Comparison of ENCODE assay signal across 1 cellular context in the genomic region with DNA sequence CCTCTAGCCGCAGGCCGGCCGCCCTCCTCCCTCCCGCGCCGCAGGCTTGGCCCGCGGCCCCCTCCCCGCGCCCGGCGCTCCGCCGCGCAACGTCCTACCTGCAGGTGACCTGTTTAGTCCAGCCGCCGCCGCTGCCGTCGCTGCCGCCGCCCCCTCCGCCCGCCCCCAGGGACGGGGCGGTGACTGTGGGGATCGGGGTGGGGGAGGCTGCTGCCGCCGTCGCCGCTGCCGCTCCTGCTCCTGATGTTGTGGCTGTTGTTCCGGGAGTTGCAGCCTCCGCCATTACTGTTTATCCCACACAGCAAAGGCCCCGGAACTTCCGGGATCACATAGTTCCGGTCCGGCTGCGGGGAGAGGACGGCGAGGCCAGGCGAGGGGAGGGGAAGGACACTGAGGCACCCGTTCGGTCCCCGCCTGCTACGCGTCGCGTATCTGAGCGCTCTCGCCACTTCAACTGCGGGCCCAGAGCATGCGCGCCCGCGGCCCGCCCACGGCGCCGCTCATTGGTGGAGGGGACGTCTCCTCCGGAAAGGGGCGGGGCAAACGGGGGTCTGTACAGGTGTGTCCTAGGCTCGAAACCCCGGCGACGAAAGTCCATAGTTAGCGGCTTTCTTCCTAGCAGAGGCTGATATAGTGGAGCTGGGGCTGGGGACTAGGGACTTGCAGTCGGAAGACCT.
A peak's percentile ranks its signal among the peaks of the same experiment; 100 is the strongest.
TF ChIP-seq lines count a peak whose summit lies in the region.

A gene with protein sequence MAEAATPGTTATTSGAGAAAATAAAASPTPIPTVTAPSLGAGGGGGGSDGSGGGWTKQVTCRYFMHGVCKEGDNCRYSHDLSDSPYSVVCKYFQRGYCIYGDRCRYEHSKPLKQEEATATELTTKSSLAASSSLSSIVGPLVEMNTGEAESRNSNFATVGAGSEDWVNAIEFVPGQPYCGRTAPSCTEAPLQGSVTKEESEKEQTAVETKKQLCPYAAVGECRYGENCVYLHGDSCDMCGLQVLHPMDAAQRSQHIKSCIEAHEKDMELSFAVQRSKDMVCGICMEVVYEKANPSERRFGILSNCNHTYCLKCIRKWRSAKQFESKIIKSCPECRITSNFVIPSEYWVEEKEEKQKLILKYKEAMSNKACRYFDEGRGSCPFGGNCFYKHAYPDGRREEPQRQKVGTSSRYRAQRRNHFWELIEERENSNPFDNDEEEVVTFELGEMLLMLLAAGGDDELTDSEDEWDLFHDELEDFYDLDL (minus strand): TSS at position 444 of the 677 bp plus-strand sequence. CDS start 161 bp downstream, at position 283.

TF ChIP-seq in HEK293, 187 proteins besides CTCF, POLR2A, EP300 and RAD21 (continued from another document and continues in another):
- TF ChIP-seq, protein P1, sequence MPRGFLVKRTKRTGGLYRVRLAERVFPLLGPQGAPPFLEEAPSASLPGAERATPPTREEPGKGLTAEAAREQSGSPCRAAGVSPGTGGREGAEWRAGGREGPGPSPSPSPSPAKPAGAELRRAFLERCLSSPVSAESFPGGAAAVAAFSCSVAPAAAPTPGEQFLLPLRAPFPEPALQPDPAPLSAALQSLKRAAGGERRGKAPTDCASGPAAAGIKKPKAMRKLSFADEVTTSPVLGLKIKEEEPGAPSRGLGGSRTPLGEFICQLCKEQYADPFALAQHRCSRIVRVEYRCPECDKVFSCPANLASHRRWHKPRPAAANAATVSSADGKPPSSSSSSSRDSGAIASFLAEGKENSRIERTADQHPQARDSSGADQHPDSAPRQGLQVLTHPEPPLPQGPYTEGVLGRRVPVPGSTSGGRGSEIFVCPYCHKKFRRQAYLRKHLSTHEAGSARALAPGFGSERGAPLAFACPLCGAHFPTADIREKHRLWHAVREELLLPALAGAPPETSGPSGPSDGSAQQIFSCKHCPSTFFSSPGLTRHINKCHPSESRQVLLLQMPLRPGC (tag by site-specific recombination; IDR thresholded peaks at IDR 0.05), result no peak
- TF ChIP-seq KLF8 (tag by site-specific recombination; IDR thresholded peaks at IDR 0.05) (peak; percentile 61; the same call in 1 of the 2 replicates), TCF7L2 (IDR thresholded peaks at IDR 0.05; ENCODE audit: borderline replicate concordance, low read depth, low read length) (no peak), ZNF639 (tag by site-specific recombination; IDR thresholded peaks at IDR 0.05) (no peak), ZNF292 (tag by site-specific recombination; IDR thresholded peaks at IDR 0.05; ENCODE audit: borderline replicate concordance, low read depth) (no peak), ZNF2 (tag by site-specific recombination; IDR thresholded peaks at IDR 0.05) (no peak), ELK4 (IDR thresholded peaks at IDR 0.05; ENCODE audit: borderline replicate concordance, low read depth, low read length) (peak; percentile 80; the same call in 1 of the 2 replicates), GLI4 (tag by site-specific recombination; IDR thresholded peaks at IDR 0.05) (no peak), ZNF274 (IDR thresholded peaks at IDR 0.05; ENCODE audit: low read length) (no peak), ZNF274 (tag by site-specific recombination; IDR thresholded peaks at IDR 0.05; ENCODE audit: borderline replicate concordance) (no peak), ZNF37A (tag by site-specific recombination; IDR thresholded peaks at IDR 0.05) (no peak), EGR2 (tag by site-specific recombination; IDR thresholded peaks at IDR 0.05; ENCODE audit: low read depth) (peak; percentile 58; the same call in 1 of the 2 replicates), PRDM1 (tag by site-specific recombination; IDR thresholded peaks at IDR 0.05) (no peak), IKZF3 (tag by site-specific recombination; IDR thresholded peaks at IDR 0.05) (peak; percentile 76), ZBTB7A (tag by site-specific recombination; IDR thresholded peaks at IDR 0.05; ENCODE audit: low read depth) (no peak), ZNF335 (tag by site-specific recombination; conservative IDR thresholded peaks at IDR 0.05) (0 out of 2 replicates have a peak, but pooled peaks have one; percentile 5), ZBTB17 (tag by site-specific recombination; IDR thresholded peaks at IDR 0.05) (peak; percentile 44; the same call in 1 of the 2 replicates), ZNF521 (tag by site-specific recombination; IDR thresholded peaks at IDR 0.05) (no peak), KLF17 (tag by site-specific recombination; IDR thresholded peaks at IDR 0.05) (no peak), ZNF473 (tag by site-specific recombination; IDR thresholded peaks at IDR 0.05) (no peak), ZNF19 (tag by site-specific recombination; IDR thresholded peaks at IDR 0.05; ENCODE audit: low read depth) (no peak), ZNF707 (tag by site-specific recombination; IDR thresholded peaks at IDR 0.05) (no peak), SP3 (tag by site-specific recombination; IDR thresholded peaks at IDR 0.05) (peak; percentile 87), ZNF560 (tag by site-specific recombination; IDR thresholded peaks at IDR 0.05; ENCODE audit: borderline replicate concordance) (no peak), ZSCAN18 (tag by site-specific recombination; IDR thresholded peaks at IDR 0.05) (no peak), ZNF76 (tag by site-specific recombination; IDR thresholded peaks at IDR 0.05; ENCODE audit: borderline replicate concordance, low read depth) (peak; percentile 44; the same call in 1 of the 2 replicates), ZNF132 (tag by site-specific recombination; IDR thresholded peaks at IDR 0.05; ENCODE audit: borderline replicate concordance) (no peak), TSHZ1 (tag by site-specific recombination; IDR thresholded peaks at IDR 0.05; ENCODE audit: borderline replicate concordance) (no peak), YY1 (tag by site-specific recombination; IDR thresholded peaks at IDR 0.05) (peak; percentile 91), ZNF701 (tag by site-specific recombination; IDR thresholded peaks at IDR 0.05) (no peak), ZNF48 (tag by site-specific recombination; IDR thresholded peaks at IDR 0.05) (no peak), ZEB2 (tag by site-specific recombination; IDR thresholded peaks at IDR 0.05) (peak; percentile 73), REST (tag by site-specific recombination; IDR thresholded peaks at IDR 0.05) (no peak; the same call in 1 of the 2 replicates), ZNF266 (tag by site-specific recombination; IDR thresholded peaks at IDR 0.05; ENCODE audit: low read depth) (no peak), KLF7 (tag by site-specific recombination; IDR thresholded peaks at IDR 0.05; ENCODE audit: borderline replicate concordance) (no peak), ZFP37 (tag by site-specific recombination; IDR thresholded peaks at IDR 0.05) (no peak), OSR2 (tag by site-specific recombination; IDR thresholded peaks at IDR 0.05) (no peak), ZNF596 (tag by site-specific recombination; IDR thresholded peaks at IDR 0.05) (no peak)
- TF ChIP-seq, protein P2, sequence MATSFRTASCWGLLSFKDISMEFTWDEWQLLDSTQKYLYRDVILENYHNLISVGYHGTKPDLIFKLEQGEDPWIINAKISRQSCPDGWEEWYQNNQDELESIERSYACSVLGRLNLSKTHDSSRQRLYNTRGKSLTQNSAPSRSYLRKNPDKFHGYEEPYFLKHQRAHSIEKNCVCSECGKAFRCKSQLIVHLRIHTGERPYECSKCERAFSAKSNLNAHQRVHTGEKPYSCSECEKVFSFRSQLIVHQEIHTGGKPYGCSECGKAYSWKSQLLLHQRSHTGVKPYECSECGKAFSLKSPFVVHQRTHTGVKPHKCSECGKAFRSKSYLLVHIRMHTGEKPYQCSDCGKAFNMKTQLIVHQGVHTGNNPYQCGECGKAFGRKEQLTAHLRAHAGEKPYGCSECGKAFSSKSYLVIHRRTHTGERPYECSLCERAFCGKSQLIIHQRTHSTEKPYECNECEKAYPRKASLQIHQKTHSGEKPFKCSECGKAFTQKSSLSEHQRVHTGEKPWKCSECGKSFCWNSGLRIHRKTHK (tag by site-specific recombination; IDR thresholded peaks at IDR 0.05), result no peak
